Comparison of ENCODE assay signal across 19 cellular contexts in the genomic region with DNA sequence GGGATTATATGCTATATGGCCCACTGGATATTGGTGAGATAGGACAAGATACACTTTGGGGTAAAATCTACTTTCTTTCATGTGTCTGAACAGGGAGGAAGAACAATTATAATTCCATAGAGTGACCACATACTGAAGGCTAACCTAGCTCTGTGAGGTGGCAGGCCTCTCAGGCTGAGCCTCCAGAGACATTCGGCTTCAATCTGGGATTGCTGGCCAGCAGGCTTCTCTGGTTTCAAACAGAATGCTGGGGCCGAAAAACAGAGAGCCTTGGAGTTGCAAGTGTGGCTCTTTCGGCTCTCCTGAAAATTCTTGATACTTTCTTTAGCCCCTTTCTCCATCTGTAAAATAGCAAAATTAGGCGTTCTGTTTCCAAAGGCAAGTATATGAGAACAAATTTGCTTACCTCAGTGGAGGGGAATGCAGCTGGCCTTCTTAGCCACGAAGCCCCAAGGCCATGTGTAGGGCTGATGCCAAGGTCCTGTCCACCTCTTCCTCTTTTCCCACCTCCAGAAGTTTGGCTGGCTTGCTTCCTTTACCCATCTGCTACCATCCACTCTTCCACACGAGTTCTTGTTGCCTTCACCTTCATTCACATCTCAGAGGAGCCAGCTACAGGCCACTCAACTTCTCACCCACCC. TPM values are rescaled to one million over a fixed set of nuclear protein-coding genes. Genes with fewer than 3 reads are reported as not detected.
DNase-seq lines count a peak whose midpoint lies in the region; ATAC-seq and TF ChIP-seq lines count a peak whose summit lies in the region.
"Had no signal": no experiment of that assay in that cellular context is flagged by ENCODE, and none has a peak within 500 bp of the region (broad histone marks: within the 10 kb centered on the region; RNA-seq: fewer than 3 reads in every experiment).

No MANE protein-coding gene starts in this region.

- WGBS in SK-N-SH (ENCODE audit: low lambda C conversion rate): 72% methylated on average over 6 of the region's 6 CpGs

- H3K4me1 ChIP-seq in SK-N-SH (ENCODE audit: control insufficient read depth in 1 of 2, insufficient read depth in 2 of 2, low read depth in 1 of 2, low read length in 1 of 2): peaks cover 33 to 50% of the 10 kb centered on the region in 2 experiments
- H3K4me1 ChIP-seq in left lung: peaks cover 15 to 17% of the 10 kb centered on the region in 2 donors
- peaks cover 20% of the 10 kb centered on the region for H3K4me1 ChIP-seq in upper lobe of right lung

- peaks cover 0 to 29% of the 10 kb centered on the region in 2 experiments for H3K36me3 ChIP-seq in SK-N-SH (replicated peaks in 1 of 2; ENCODE audit: control insufficient read depth in 1 of 2, insufficient read depth in 2 of 2, low read length in 1 of 2)
- H3K36me3 ChIP-seq in left lung: no peaks in the 10 kb centered on the region
- peaks cover 4% of the 10 kb centered on the region for H3K36me3 ChIP-seq in upper lobe of right lung

- no peak for TF ChIP-seq EP300 in SK-N-SH (IDR thresholded peaks at IDR 0.05; ENCODE audit: borderline replicate concordance in 1 of 2, low read depth in 1 of 2, low read length in 1 of 2)

- TF ChIP-seq CTCF in SK-N-SH (IDR thresholded peaks at IDR 0.05): no peak
- TF ChIP-seq CTCF in left lung (IDR thresholded peaks at IDR 0.05): no peak
- TF ChIP-seq CTCF in upper lobe of right lung (IDR thresholded peaks at IDR 0.05): no peak

- H2AFZ ChIP-seq in SK-N-SH (ENCODE audit: low read depth): no peak overlapping the region

- CTCF ChIA-PET in SK-N-SH (lab: Yijun Ruan, JAX): interaction anchor here (1.1 to 3.1 kb wide), 10 partner anchors 10 to 509 kb away, joined by 3 to 16 read pairs (median 5); no protein-coding TSS in a partner anchor

- H4K20me1 ChIP-seq in SK-N-SH (ENCODE audit: insufficient read depth): no peaks in the 10 kb centered on the region

- ATAC-seq in Right ventricle myocardium inferior: peak; percentile 37
- peak; percentile 27 for ATAC-seq in left lung
- peak; percentile 15 for ATAC-seq in upper lobe of right lung
- ATAC-seq: T-cell had no signal

- no peaks in the 10 kb centered on the region for H3K79me2 ChIP-seq in SK-N-SH (ENCODE audit: insufficient read depth)

- no peak for TF ChIP-seq RAD21 in SK-N-SH (IDR thresholded peaks at IDR 0.05; ENCODE audit: low read length)

- POLR2A ChIA-PET in SK-N-SH (lab: Yijun Ruan, JAX): interaction anchor here (1.0 to 2.0 kb wide), 2 partner anchors 11 to 70 kb away, joined by 4 to 11 read pairs; no protein-coding TSS in a partner anchor

- H3K4me2 ChIP-seq in SK-N-SH: peak overlapping the region; percentile 51; the same call in 1 of the 2 replicates

- H3K4me3 ChIP-seq in SK-N-SH (ENCODE audit: low read depth in 2 of 2, low read length in 1 of 2) (no peak overlapping the region), left lung (no peak overlapping the region), upper lobe of right lung (no peak overlapping the region)
- H3K4me3 ChIP-seq: GM12878 had no signal

- no peaks in the 10 kb centered on the region for H3K27me3 ChIP-seq in SK-N-SH (ENCODE audit: insufficient read depth)
- H3K27me3 ChIP-seq in left lung: no peaks in the 10 kb centered on the region
- H3K27me3 ChIP-seq in upper lobe of right lung: no peaks in the 10 kb centered on the region

- intact Hi-C loops in Right ventricle myocardium inferior (cut with DNase I) (no loop called here), cardiac septum (cut with DNase I) (no loop called here), left lung (cut with DNase I) (no loop called here), upper lobe of right lung (cut with DNase I) (no loop called here)

- DNase-seq in Right ventricle myocardium inferior (ENCODE audit: missing footprints): no peak
- no peak for DNase-seq in cardiac septum (ENCODE audit: low spot score)
- DNase-seq in SK-N-SH: no peak
- DNase-seq in left lung: no peak
- DNase-seq in upper lobe of right lung: no peak
- DNase-seq in AG08395 (ENCODE audit: low spot score): no peak
- DNase-seq in retina: no peak
- DNase-seq in HUDEP-2 (lab: John Stamatoyannopoulos, UW; ENCODE audit: unreplicated experiment in 76 of 76): no peak
- DNase-seq: CD8-positive, alpha-beta memory T cell; H7; stimulated activated CD4-positive, alpha-beta T cell treated with anti-CD3 and anti-CD28 coated beads, Interleukin-15, amount 100 ng/mL, for 24 hours; T-cell had no signal

- peaks cover 20% of the 10 kb centered on the region for H3F3A ChIP-seq in SK-N-SH (replicated peaks; ENCODE audit: insufficient read depth)

- no peaks in the 10 kb centered on the region for H3K9me2 ChIP-seq in SK-N-SH

- H3K27ac ChIP-seq in SK-N-SH (ENCODE audit: low read depth in 2 of 2, low read length in 1 of 2) (peak overlapping the region; percentile 91 to 100), left lung (peak overlapping the region; percentile 41 to 59), upper lobe of right lung (no peak overlapping the region)

- H3K9me3 ChIP-seq in SK-N-SH (no peaks in the 10 kb centered on the region), left lung (no peaks in the 10 kb centered on the region), upper lobe of right lung (no peaks in the 10 kb centered on the region)

- H3K9ac ChIP-seq in SK-N-SH: no peak overlapping the region; the same call in 1 of the 2 replicates

TF ChIP-seq in SK-N-SH, 30 proteins besides CTCF, POLR2A, EP300 and RAD21:
- TF ChIP-seq JUND (IDR thresholded peaks at IDR 0.05) (no peak), RCOR1 (IDR thresholded peaks at IDR 0.05; ENCODE audit: low read length) (no peak), FOXM1 (IDR thresholded peaks at IDR 0.05; ENCODE audit: low read depth) (no peak), YY1 (IDR thresholded peaks at IDR 0.05; ENCODE audit: low read depth) (no peak)
- TF ChIP-seq, protein P1, sequence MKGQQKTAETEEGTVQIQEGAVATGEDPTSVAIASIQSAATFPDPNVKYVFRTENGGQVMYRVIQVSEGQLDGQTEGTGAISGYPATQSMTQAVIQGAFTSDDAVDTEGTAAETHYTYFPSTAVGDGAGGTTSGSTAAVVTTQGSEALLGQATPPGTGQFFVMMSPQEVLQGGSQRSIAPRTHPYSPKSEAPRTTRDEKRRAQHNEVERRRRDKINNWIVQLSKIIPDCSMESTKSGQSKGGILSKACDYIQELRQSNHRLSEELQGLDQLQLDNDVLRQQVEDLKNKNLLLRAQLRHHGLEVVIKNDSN (IDR thresholded peaks at IDR 0.05; ENCODE audit: borderline replicate concordance, low read depth): no peak
- TF ChIP-seq, protein P2, sequence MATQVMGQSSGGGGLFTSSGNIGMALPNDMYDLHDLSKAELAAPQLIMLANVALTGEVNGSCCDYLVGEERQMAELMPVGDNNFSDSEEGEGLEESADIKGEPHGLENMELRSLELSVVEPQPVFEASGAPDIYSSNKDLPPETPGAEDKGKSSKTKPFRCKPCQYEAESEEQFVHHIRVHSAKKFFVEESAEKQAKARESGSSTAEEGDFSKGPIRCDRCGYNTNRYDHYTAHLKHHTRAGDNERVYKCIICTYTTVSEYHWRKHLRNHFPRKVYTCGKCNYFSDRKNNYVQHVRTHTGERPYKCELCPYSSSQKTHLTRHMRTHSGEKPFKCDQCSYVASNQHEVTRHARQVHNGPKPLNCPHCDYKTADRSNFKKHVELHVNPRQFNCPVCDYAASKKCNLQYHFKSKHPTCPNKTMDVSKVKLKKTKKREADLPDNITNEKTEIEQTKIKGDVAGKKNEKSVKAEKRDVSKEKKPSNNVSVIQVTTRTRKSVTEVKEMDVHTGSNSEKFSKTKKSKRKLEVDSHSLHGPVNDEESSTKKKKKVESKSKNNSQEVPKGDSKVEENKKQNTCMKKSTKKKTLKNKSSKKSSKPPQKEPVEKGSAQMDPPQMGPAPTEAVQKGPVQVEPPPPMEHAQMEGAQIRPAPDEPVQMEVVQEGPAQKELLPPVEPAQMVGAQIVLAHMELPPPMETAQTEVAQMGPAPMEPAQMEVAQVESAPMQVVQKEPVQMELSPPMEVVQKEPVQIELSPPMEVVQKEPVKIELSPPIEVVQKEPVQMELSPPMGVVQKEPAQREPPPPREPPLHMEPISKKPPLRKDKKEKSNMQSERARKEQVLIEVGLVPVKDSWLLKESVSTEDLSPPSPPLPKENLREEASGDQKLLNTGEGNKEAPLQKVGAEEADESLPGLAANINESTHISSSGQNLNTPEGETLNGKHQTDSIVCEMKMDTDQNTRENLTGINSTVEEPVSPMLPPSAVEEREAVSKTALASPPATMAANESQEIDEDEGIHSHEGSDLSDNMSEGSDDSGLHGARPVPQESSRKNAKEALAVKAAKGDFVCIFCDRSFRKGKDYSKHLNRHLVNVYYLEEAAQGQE (IDR thresholded peaks at IDR 0.05; ENCODE audit: low read depth, low read length): no peak

RNA-seq across cellular contexts. Expression of a gene that starts 30.0 kb away (rescaled TPM):
- 0.95 TPM for total RNA-seq in Right ventricle myocardium inferior
- total RNA-seq in cardiac septum: not detected
- not detected in 2 replicates for polyA plus RNA-seq in SK-N-SH (2012; rRNA removed)
- polyA plus RNA-seq in SK-N-SH (2012; cell fraction: cytosol; rRNA removed): not detected in 2 replicates
- polyA plus RNA-seq in SK-N-SH (2012; cell fraction: nucleus; rRNA removed): 0.18 TPM in 1 of 2 replicates, not detected in the other
- not detected for total RNA-seq in left lung
- not detected for total RNA-seq in upper lobe of right lung
- total RNA-seq: A673; activated T-helper 1 cell treated with anti-CD3 and anti-CD28 coated beads, Interleukin-12 subunit alpha, Interleukin-12 subunit beta, Interleukin-2, Interleukin-4 antibody, amounts not matched to agents 30 ng/mL and 10 ng/mL and 1 ng/mL, durations not matched to agents 14 hours and 24 hours and 36 hours; CD8-positive, alpha-beta memory T cell; frontal cortex; G401; GM12878; H7; HT1080; liver; T-cell had no signal
- polyA plus RNA-seq: CD8-positive, alpha-beta memory T cell; GM12878; liver had no signal
